ENCODE assay signal across 8 cellular contexts in the genomic region with DNA sequence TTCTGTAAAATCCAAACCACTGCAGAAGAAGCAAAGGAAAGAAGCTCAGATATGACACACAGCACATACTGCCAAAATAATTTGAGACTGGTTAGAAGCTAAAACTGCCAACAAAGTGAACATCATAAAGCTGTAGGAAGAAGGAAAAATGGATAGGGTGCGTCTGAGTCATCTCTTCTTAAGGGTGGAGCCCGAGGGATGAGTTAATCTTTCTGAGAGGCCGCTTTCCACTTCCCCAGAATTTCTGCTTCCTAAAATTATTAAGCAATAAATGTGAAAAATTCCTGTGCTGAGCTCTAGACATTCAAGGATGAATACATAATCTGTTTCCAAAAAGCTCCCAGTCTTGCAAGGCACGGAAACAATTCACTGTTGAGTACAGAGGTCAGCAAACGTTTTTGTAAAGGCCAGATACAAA. TPM values are rescaled to one million over a fixed set of nuclear protein-coding genes. Genes with fewer than 3 reads are reported as not detected.
DNase-seq lines count a peak whose midpoint lies in the region; ATAC-seq and TF ChIP-seq lines count a peak whose summit lies in the region.

No MANE protein-coding gene starts in this region.

- no peak for DNase-seq in activated CD4-positive, alpha-beta T cell treated with anti-CD3 and anti-CD28 coated beads, Interleukin-2, amount 10 ng/mL, durations not matched to agents 24 days and 14 days
- DNase-seq in activated CD4-positive, alpha-beta T cell treated with anti-CD3 and anti-CD28 coated beads for 48 hours, result no peak
- DNase-seq in adipocyte (ENCODE audit: low read depth) (peak; percentile 81), left ventricle myocardium superior (no peak), suprapubic skin (ENCODE audit: low spot score in 2 of 2) (no peak), H4 (ENCODE audit: low spot score) (no peak)
- DNase-seq in stimulated activated CD4-positive, alpha-beta T cell treated with anti-CD3 and anti-CD28 coated beads, Interleukin-4, amount 100 ng/mL, for 1 hour, result no peak

- H3K9me3 ChIP-seq in adipocyte (ENCODE audit: control insufficient read depth, low read length) (no peaks in the 10 kb centered on the region), suprapubic skin (no peaks in the 10 kb centered on the region)

- H3K27ac Mint-ChIP-seq in activated CD4-positive, alpha-beta T cell treated with anti-CD3 and anti-CD28 coated beads, Interleukin-2, amount 10 ng/mL, durations not matched to agents 24 days and 14 days, result peak overlapping the region; percentile 2

- WGBS in suprapubic skin, result 41% methylated on average over 5 of the region's 5 CpGs

- peaks cover 53% of the 10 kb centered on the region for H3K36me3 Mint-ChIP-seq in activated CD4-positive, alpha-beta T cell treated with anti-CD3 and anti-CD28 coated beads, Interleukin-2, amount 10 ng/mL, durations not matched to agents 24 days and 14 days (ENCODE audit: low read depth)

- H3K36me3 ChIP-seq in adipocyte (ENCODE audit: control insufficient read depth, insufficient read depth, low read length, severe bottlenecking) (peaks cover 35% of the 10 kb centered on the region), suprapubic skin (peaks cover 61% of the 10 kb centered on the region)

- H3K27me3 Mint-ChIP-seq in activated CD4-positive, alpha-beta T cell treated with anti-CD3 and anti-CD28 coated beads, Interleukin-2, amount 10 ng/mL, durations not matched to agents 24 days and 14 days, result no peaks in the 10 kb centered on the region

- no peaks in the 10 kb centered on the region for H3K27me3 ChIP-seq in adipocyte (replicated peaks; ENCODE audit: control insufficient read depth, insufficient read depth, low read length)
- no peaks in the 10 kb centered on the region for H3K27me3 ChIP-seq in suprapubic skin

- H3K9ac ChIP-seq in adipocyte (ENCODE audit: low read length), result peak overlapping the region; percentile 69

- no peak for TF ChIP-seq POLR2A in suprapubic skin (IDR thresholded peaks at IDR 0.05)

- peak; percentile 45 for ATAC-seq in left ventricle myocardium superior
- no peak for ATAC-seq in GM19324 (IDR thresholded peaks at IDR 0.05; ENCODE audit: low FRiP score, unreplicated experiment)

- peaks cover 12% of the 10 kb centered on the region for H3K4me1 Mint-ChIP-seq in activated CD4-positive, alpha-beta T cell treated with anti-CD3 and anti-CD28 coated beads, Interleukin-2, amount 10 ng/mL, durations not matched to agents 24 days and 14 days

- H3K4me1 ChIP-seq in adipocyte (ENCODE audit: control insufficient read depth, insufficient read depth, low read length), result peaks cover 25% of the 10 kb centered on the region
- peaks cover 17% of the 10 kb centered on the region for H3K4me1 ChIP-seq in suprapubic skin

- no peaks in the 10 kb centered on the region for H3K9me3 Mint-ChIP-seq in activated CD4-positive, alpha-beta T cell treated with anti-CD3 and anti-CD28 coated beads, Interleukin-2, amount 10 ng/mL, durations not matched to agents 24 days and 14 days

- H3K4me3 ChIP-seq in adipocyte (ENCODE audit: low read length) (peak overlapping the region; percentile 5), suprapubic skin (no peak overlapping the region)

- TF ChIP-seq CTCF in suprapubic skin (IDR thresholded peaks at IDR 0.05), result no peak

- intact Hi-C loops in activated CD4-positive, alpha-beta T cell treated with anti-CD3 and anti-CD28 coated beads, Interleukin-2, amount 10 ng/mL, durations not matched to agents 24 days and 14 days (cut with micrococcal nuclease), result no loop called here
- intact Hi-C loops in left ventricle myocardium superior (cut with micrococcal nuclease), result no loop called here

- TF ChIP-seq EP300 in suprapubic skin (IDR thresholded peaks at IDR 0.05), result no peak

- no peak overlapping the region for H3K4me3 Mint-ChIP-seq in activated CD4-positive, alpha-beta T cell treated with anti-CD3 and anti-CD28 coated beads, Interleukin-2, amount 10 ng/mL, durations not matched to agents 24 days and 14 days

- H3K27ac ChIP-seq in suprapubic skin, result peak overlapping the region; percentile 15

RNA-seq across cellular contexts. Expression of a gene that starts 20.1 kb away (rescaled TPM):
- 99.0 and 102 TPM in 2 replicates for total RNA-seq in activated CD4-positive, alpha-beta T cell treated with anti-CD3 and anti-CD28 coated beads, Interleukin-2, amount 10 ng/mL, durations not matched to agents 24 days and 14 days
- total RNA-seq in left ventricle myocardium superior (38.9 TPM), suprapubic skin (10 to 100 TPM; 33.5 to 57.7 (median 42.6) TPM)
- total RNA-seq in H4 (2014; rRNA removed; shearing (Covaris generic)), result 146 and 157 TPM in 2 replicates

RNA-seq across cellular contexts. Expression of a gene that starts 36.4 kb away (rescaled TPM):
- total RNA-seq in activated CD4-positive, alpha-beta T cell treated with anti-CD3 and anti-CD28 coated beads, Interleukin-2, amount 10 ng/mL, durations not matched to agents 24 days and 14 days, result 417 and 440 TPM in 2 replicates
- total RNA-seq in left ventricle myocardium superior, result 69.1 TPM
- total RNA-seq in suprapubic skin, result 100 to 1,000 TPM; 102 to 154 (median 123) TPM
- 315 and 362 TPM in 2 replicates for total RNA-seq in H4 (2014; rRNA removed; shearing (Covaris generic))
